In the genomic region with DNA sequence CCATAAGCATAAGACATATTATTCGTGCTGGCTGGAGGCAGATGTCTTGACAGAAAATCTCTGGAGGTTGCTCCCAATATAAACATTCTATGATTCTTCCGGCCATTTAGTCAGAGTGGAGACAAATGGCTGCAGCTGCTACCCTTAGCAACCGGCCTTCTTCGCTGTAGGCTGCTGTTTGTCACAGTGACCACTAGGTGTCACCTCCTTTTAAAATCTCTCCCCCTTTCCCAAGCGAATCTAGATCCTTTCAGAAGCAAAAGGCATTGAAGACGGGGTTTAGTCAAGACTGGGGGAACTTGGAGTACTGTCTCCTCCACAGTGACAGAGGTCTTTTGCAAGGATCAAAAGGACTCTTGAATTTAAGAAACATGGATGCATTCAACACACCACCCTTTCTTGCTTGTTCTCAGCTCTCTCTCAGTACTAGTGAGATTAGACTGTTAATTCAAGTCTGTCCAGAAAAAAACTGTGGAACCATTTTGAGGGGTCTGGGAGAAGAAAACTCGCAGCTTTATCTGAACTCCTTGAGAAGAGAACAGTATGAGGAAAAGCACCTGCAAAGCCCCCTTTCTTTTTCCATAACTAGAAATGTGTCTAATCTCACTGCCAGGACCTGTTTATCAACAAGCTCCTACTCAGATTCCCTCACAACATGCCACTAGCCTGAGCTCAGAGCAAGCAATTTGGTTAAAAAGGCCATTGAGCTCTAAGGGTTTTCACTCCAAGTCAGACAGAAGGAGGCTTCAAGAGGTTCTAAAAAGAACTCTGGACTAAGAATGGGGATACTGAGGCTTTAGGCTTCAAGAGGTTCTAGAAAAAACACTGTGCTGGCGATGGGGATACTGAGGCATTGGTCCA, we compare ENCODE assay signal across 8 cellular contexts.
DNase-seq lines count a peak whose midpoint lies in the region; ATAC-seq, FAIRE-seq and TF ChIP-seq lines count a peak whose summit lies in the region.

No MANE protein-coding gene starts in this region.

- H3K36me3 ChIP-seq in SU-DHL-6 (ENCODE audit: low read length) (no peaks in the 10 kb centered on the region), lung (ENCODE audit: control insufficient read depth in 2 of 2, insufficient read depth in 2 of 2, low read length in 2 of 2) (no peaks in the 10 kb centered on the region)

- no peak overlapping the region for H3K27ac ChIP-seq in SU-DHL-6 (ENCODE audit: low read depth, low read length)
- H3K27ac ChIP-seq in dorsolateral prefrontal cortex = no peak overlapping the region
- H3K27ac ChIP-seq in lung (ENCODE audit: low read depth in 1 of 2, low read length in 1 of 2) = no peak overlapping the region

- WGBS in lung, 2 donors = 16 to 20% methylated on average over 8 of the region's 8 CpGs

- peak; percentile 77 for FAIRE-seq in GM12892 (lab: Jason Lieb, UNC)

- in situ Hi-C loops in ACHN (cut with HindIII; ENCODE audit: low pct_ligation_motif_present, low pct_unique_long_range_greater_than_20kb, low sequenced_read_pairs) = no loop called here

- H3K27me3 ChIP-seq in SU-DHL-6 (ENCODE audit: low read length) (no peaks in the 10 kb centered on the region), dorsolateral prefrontal cortex (peaks cover 0 to 35% (median 0%) of the 10 kb centered on the region in 45 donors), lung (ENCODE audit: control insufficient read depth, insufficient read depth) (peaks cover 4% of the 10 kb centered on the region)

- no peaks in the 10 kb centered on the region for H3K4me1 ChIP-seq in lung (ENCODE audit: control insufficient read depth in 2 of 2, insufficient read depth in 2 of 2, low read length in 2 of 2)

- no peaks in the 10 kb centered on the region for H3K79me2 ChIP-seq in SU-DHL-6 (ENCODE audit: insufficient read depth, low read length)

- intact Hi-C loops in dorsolateral prefrontal cortex (cut with DNase I) = no loop called here

- no peaks in the 10 kb centered on the region for H3F3A ChIP-seq in SU-DHL-6 (ENCODE audit: insufficient read depth)

- TF ChIP-seq CTCF in SU-DHL-6 (IDR thresholded peaks at IDR 0.05; ENCODE audit: insufficient read depth, low read length, poor library complexity, severe bottlenecking) = peak; percentile 52
- TF ChIP-seq CTCF in dorsolateral prefrontal cortex (IDR thresholded peaks at IDR 0.05 in 54 of 56, conservative IDR thresholded peaks at IDR 0.05 in 2 of 56; ENCODE audit: low read depth in 1 of 56, partially characterized antibody in 56 of 56) = peak; percentile 77 to 93 (median 87)
- TF ChIP-seq CTCF in lung (IDR thresholded peaks at IDR 0.05; ENCODE audit: control extremely low read depth, extremely low read depth) = peak; percentile 46

- H4K20me1 ChIP-seq in SU-DHL-6 (ENCODE audit: low read depth, low read length) = no peaks in the 10 kb centered on the region

- DNase-seq in ACHN (peak; percentile 63), GM12892 (ENCODE audit: insufficient read length) (peak; percentile 18), NCI-H1694 treated with DMSO at 0.1 percent for 48 hours (lab: John Stamatoyannopoulos, UW) (peak; percentile 76), dorsolateral prefrontal cortex (peak in 8 of 10 donors; percentile 33 to 71 (median 61)), lung (ENCODE audit: low spot score) (peak; percentile 42), superior temporal gyrus (ENCODE audit: extremely low spot score) (peak; percentile 86)

- no peak overlapping the region for H3K9ac ChIP-seq in SU-DHL-6 (ENCODE audit: low read length)

- peak; percentile 95 for ATAC-seq in HG02884 (IDR thresholded peaks at IDR 0.05; ENCODE audit: unreplicated experiment)
- ATAC-seq in lung (ENCODE audit: insufficient read depth, low FRiP score) = peak; percentile 85

- H2AFZ ChIP-seq in SU-DHL-6 (ENCODE audit: low read depth, low read length, severe bottlenecking) = no peak overlapping the region

- H3K9me3 ChIP-seq in SU-DHL-6 (ENCODE audit: insufficient read depth, low read length) (no peaks in the 10 kb centered on the region), lung (ENCODE audit: control insufficient read depth in 2 of 2, insufficient read depth in 1 of 2, low read length in 1 of 2) (no peaks in the 10 kb centered on the region)

- H3K4me3 ChIP-seq in SU-DHL-6 (ENCODE audit: insufficient read depth, low read length, poor library complexity, severe bottlenecking) = no peak overlapping the region
- peak overlapping the region in 1 of 59 donors; percentile 22 for H3K4me3 ChIP-seq in dorsolateral prefrontal cortex
- no peak overlapping the region for H3K4me3 ChIP-seq in lung

- no peak for TF ChIP-seq POLR2A in GM12892 (IDR thresholded peaks at IDR 0.05; ENCODE audit: low read depth, low read length)

- no peak overlapping the region for H3K4me2 ChIP-seq in SU-DHL-6 (ENCODE audit: low read depth, low read length, poor library complexity, severe bottlenecking)

- H3K9me2 ChIP-seq in SU-DHL-6 (replicated peaks; ENCODE audit: insufficient read depth, low read length) = no peaks in the 10 kb centered on the region

Comparison
In these comparisons a context has a peak if more than half of its experiments do, and no peak if none do; other contexts are left out.
1. DNase-seq: peak in every context shown above with its lines; median percentile 86 in superior temporal gyrus; 76 in NCI-H1694 treated with DMSO at 0.1 percent for 48 hours; 63 in ACHN; 61 in dorsolateral prefrontal cortex; 42 in lung; 18 in GM12892.